Comparison of ENCODE assay signal across 20 cellular contexts in genomic region chr1:170196490-170196889, GRCh38. TPM values are rescaled to one million over a fixed set of nuclear protein-coding genes. Genes with fewer than 3 reads are reported as not detected.
"Had no signal": no experiment of that assay in that cellular context is flagged by ENCODE, and none has a peak within 500 bp of the region (broad histone marks: within the 10 kb centered on the region; RNA-seq: fewer than 3 reads in every experiment).

No MANE protein-coding gene starts in this region.

- H3K9me3 ChIP-seq: breast epithelium, thyroid gland had no signal

- H3K27me3 ChIP-seq: breast epithelium, thyroid gland had no signal

- H3K36me3 ChIP-seq: breast epithelium, thyroid gland had no signal

- H3K4me1 ChIP-seq: breast epithelium, thyroid gland had no signal

- H3K4me3 ChIP-seq: breast epithelium, coronary artery, thyroid gland had no signal

- DNase-seq: activated CD4-positive, alpha-beta T cell treated with anti-CD3 and anti-CD28 coated beads, Interleukin-2, amount 10 ng/mL, durations not matched to agents 24 days and 14 days; activated CD8-positive, alpha-beta T cell treated with anti-CD3 and anti-CD28 coated beads, Interleukin-2, amount 10 ng/mL, durations not matched to agents 7 days and 5 days; activated effector memory CD4-positive, alpha-beta T cell treated with Interleukin-2 at 50 U/mL for 16 hours; activated naive CD4-positive, alpha-beta T cell treated with anti-CD3 and anti-CD28 coated beads, Interleukin-2, amount 50 U/mL, for 16 hours; activated T-cell treated with anti-CD3 and anti-CD28 coated beads, Interleukin-2, amount 50 U/mL, for 24 hours; aorta; foreskin melanocyte; hypothalamus; mammary epithelial cell; natural killer cell; stimulated activated naive B cell treated with anti-CD40 and anti-IgM and Interleukin-4, amounts not matched to agents 10 μg/mL and 1 μg/mL and 100 μg/mL, for 72 hours; T-helper 9 cell; thyroid gland had no signal

- ATAC-seq: activated CD8-positive, alpha-beta T cell treated with anti-CD3 and anti-CD28 coated beads, Interleukin-2, amount 10 ng/mL, durations not matched to agents 7 days and 5 days; left lobe of liver; natural killer cell; stimulated activated naive B cell treated with anti-CD40 and anti-IgM and Interleukin-4, amounts not matched to agents 10 μg/mL and 1 μg/mL and 100 μg/mL, for 72 hours had no signal

- H3K27ac ChIP-seq: breast epithelium, coronary artery, thyroid gland had no signal

RNA-seq across cellular contexts. Expression of gene NTMT2, which starts 50.7 kb away (rescaled TPM):
- total RNA-seq: activated CD4-positive, alpha-beta T cell treated with anti-CD3 and anti-CD28 coated beads, Interleukin-2, amount 10 ng/mL, durations not matched to agents 24 days and 14 days; activated CD8-positive, alpha-beta T cell treated with anti-CD3 and anti-CD28 coated beads, Interleukin-2, amount 10 ng/mL, durations not matched to agents 7 days and 5 days; aorta; breast epithelium; epithelial cell of proximal tubule; fibroblast of lung; left lobe of liver; mammary epithelial cell; mucosa of gallbladder; natural killer cell; thyroid gland had no signal
- polyA plus RNA-seq: aorta, fibroblast of lung, keratinocyte, mammary epithelial cell had no signal
